ENCODE assay signal across 1 cellular context in the genomic region with DNA sequence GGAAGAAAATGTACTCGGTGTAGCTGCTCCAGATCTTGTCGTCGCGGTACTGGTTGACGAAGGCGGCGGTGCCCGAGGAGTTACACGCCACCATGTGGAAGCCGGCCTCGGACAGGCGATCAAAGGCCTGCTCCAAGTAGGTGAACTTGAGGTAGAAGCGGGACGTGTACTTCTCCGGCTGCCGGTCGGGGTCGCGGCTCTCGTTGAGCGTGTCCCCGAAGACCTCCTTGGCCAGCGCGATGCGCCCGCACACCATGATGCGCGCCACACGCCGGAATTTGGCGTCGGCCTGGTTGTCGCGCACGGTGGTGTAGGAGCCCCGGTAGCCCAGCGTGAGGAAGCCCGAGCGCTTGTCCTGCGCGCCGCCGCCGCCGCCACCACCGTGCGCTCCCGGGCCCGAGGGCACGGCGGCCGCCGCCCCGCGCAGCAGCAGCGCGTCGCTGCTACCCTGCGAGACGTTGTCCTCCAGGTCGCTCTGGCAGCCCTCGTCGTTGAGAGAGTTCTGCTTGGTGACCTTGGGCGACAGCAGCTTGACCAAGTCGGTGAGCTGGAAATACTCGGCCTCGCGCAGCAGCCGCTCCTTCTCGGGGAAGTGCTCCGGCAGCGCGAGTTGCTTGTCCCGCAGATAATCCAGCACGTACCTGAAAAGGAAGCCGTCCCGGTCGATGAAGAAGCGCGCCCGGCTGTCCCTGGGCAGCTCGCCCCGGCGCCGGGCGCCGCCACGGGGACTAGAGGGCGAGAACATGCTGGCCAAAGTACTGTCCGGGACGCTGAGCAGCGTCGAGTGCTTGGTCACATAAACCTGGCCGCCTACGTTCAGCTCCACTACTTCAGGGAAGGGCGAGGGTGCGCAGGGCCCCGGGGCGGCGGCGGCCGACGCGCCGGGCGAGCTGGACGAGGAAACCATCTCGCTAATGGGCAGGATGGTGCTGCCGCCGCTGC.
TF ChIP-seq lines count a peak whose summit lies in the region.

No MANE protein-coding gene starts in this region.

TF ChIP-seq in WTC11, 78 proteins besides CTCF, POLR2A, EP300 and RAD21 (continued from another document and continues in another):
- TF ChIP-seq, protein P1, sequence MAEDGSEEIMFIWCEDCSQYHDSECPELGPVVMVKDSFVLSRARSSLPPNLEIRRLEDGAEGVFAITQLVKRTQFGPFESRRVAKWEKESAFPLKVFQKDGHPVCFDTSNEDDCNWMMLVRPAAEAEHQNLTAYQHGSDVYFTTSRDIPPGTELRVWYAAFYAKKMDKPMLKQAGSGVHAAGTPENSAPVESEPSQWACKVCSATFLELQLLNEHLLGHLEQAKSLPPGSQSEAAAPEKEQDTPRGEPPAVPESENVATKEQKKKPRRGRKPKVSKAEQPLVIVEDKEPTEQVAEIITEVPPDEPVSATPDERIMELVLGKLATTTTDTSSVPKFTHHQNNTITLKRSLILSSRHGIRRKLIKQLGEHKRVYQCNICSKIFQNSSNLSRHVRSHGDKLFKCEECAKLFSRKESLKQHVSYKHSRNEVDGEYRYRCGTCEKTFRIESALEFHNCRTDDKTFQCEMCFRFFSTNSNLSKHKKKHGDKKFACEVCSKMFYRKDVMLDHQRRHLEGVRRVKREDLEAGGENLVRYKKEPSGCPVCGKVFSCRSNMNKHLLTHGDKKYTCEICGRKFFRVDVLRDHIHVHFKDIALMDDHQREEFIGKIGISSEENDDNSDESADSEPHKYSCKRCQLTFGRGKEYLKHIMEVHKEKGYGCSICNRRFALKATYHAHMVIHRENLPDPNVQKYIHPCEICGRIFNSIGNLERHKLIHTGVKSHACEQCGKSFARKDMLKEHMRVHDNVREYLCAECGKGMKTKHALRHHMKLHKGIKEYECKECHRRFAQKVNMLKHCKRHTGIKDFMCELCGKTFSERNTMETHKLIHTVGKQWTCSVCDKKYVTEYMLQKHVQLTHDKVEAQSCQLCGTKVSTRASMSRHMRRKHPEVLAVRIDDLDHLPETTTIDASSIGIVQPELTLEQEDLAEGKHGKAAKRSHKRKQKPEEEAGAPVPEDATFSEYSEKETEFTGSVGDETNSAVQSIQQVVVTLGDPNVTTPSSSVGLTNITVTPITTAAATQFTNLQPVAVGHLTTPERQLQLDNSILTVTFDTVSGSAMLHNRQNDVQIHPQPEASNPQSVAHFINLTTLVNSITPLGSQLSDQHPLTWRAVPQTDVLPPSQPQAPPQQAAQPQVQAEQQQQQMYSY (CRISPR knock-in tag; IDR thresholded peaks at IDR 0.05): no peak
- TF ChIP-seq ETV6 (CRISPR knock-in tag; IDR thresholded peaks at IDR 0.05) (0 out of 2 replicates have a peak, but pooled peaks have one; percentile 54), NFE2L1 (CRISPR knock-in tag; IDR thresholded peaks at IDR 0.05) (peak; percentile 79), HMGA2 (CRISPR knock-in tag; IDR thresholded peaks at IDR 0.05) (no peak), JUN (CRISPR knock-in tag; IDR thresholded peaks at IDR 0.05) (no peak), OVOL2 (CRISPR knock-in tag; IDR thresholded peaks at IDR 0.05; ENCODE audit: borderline replicate concordance) (no peak), TCF7 (CRISPR knock-in tag; IDR thresholded peaks at IDR 0.05; ENCODE audit: low read depth) (0 out of 2 replicates have a peak, but pooled peaks have one; percentile 49), TEAD4 (CRISPR knock-in tag; IDR thresholded peaks at IDR 0.05) (0 out of 2 replicates have a peak, but pooled peaks have one; percentile 11), SOX15 (CRISPR knock-in tag; IDR thresholded peaks at IDR 0.05) (no peak), NR1H2 (CRISPR knock-in tag; IDR thresholded peaks at IDR 0.05) (no peak), KAT7 (CRISPR knock-in tag; IDR thresholded peaks at IDR 0.05; ENCODE audit: borderline replicate concordance) (0 out of 2 replicates have a peak, but pooled peaks have one; percentile 49), ESRRA (CRISPR knock-in tag; IDR thresholded peaks at IDR 0.05; ENCODE audit: borderline replicate concordance) (no peak), GRHL2 (CRISPR knock-in tag; IDR thresholded peaks at IDR 0.05; ENCODE audit: insufficient replicate concordance, severe bottlenecking) (no peak), ZNF232 (CRISPR knock-in tag; IDR thresholded peaks at IDR 0.05) (no peak), ZNF263 (CRISPR knock-in tag; IDR thresholded peaks at IDR 0.05; ENCODE audit: low read depth) (no peak)
- TF ChIP-seq, protein P2, sequence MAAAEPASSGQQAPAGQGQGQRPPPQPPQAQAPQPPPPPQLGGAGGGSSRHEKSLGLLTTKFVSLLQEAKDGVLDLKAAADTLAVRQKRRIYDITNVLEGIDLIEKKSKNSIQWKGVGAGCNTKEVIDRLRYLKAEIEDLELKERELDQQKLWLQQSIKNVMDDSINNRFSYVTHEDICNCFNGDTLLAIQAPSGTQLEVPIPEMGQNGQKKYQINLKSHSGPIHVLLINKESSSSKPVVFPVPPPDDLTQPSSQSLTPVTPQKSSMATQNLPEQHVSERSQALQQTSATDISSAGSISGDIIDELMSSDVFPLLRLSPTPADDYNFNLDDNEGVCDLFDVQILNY (CRISPR knock-in tag; IDR thresholded peaks at IDR 0.05): no peak
- TF ChIP-seq, protein P3, sequence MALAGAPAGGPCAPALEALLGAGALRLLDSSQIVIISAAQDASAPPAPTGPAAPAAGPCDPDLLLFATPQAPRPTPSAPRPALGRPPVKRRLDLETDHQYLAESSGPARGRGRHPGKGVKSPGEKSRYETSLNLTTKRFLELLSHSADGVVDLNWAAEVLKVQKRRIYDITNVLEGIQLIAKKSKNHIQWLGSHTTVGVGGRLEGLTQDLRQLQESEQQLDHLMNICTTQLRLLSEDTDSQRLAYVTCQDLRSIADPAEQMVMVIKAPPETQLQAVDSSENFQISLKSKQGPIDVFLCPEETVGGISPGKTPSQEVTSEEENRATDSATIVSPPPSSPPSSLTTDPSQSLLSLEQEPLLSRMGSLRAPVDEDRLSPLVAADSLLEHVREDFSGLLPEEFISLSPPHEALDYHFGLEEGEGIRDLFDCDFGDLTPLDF (CRISPR knock-in tag; IDR thresholded peaks at IDR 0.05): no peak
- TF ChIP-seq, protein P4, sequence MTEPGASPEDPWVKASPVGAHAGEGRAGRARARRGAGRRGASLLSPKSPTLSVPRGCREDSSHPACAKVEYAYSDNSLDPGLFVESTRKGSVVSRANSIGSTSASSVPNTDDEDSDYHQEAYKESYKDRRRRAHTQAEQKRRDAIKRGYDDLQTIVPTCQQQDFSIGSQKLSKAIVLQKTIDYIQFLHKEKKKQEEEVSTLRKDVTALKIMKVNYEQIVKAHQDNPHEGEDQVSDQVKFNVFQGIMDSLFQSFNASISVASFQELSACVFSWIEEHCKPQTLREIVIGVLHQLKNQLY (CRISPR knock-in tag; IDR thresholded peaks at IDR 0.05): no peak
- TF ChIP-seq, protein P5, sequence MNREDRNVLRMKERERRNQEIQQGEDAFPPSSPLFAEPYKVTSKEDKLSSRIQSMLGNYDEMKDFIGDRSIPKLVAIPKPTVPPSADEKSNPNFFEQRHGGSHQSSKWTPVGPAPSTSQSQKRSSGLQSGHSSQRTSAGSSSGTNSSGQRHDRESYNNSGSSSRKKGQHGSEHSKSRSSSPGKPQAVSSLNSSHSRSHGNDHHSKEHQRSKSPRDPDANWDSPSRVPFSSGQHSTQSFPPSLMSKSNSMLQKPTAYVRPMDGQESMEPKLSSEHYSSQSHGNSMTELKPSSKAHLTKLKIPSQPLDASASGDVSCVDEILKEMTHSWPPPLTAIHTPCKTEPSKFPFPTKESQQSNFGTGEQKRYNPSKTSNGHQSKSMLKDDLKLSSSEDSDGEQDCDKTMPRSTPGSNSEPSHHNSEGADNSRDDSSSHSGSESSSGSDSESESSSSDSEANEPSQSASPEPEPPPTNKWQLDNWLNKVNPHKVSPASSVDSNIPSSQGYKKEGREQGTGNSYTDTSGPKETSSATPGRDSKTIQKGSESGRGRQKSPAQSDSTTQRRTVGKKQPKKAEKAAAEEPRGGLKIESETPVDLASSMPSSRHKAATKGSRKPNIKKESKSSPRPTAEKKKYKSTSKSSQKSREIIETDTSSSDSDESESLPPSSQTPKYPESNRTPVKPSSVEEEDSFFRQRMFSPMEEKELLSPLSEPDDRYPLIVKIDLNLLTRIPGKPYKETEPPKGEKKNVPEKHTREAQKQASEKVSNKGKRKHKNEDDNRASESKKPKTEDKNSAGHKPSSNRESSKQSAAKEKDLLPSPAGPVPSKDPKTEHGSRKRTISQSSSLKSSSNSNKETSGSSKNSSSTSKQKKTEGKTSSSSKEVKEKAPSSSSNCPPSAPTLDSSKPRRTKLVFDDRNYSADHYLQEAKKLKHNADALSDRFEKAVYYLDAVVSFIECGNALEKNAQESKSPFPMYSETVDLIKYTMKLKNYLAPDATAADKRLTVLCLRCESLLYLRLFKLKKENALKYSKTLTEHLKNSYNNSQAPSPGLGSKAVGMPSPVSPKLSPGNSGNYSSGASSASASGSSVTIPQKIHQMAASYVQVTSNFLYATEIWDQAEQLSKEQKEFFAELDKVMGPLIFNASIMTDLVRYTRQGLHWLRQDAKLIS (CRISPR knock-in tag; IDR thresholded peaks at IDR 0.05; ENCODE audit: borderline replicate concordance): no peak
- TF ChIP-seq, protein P6, sequence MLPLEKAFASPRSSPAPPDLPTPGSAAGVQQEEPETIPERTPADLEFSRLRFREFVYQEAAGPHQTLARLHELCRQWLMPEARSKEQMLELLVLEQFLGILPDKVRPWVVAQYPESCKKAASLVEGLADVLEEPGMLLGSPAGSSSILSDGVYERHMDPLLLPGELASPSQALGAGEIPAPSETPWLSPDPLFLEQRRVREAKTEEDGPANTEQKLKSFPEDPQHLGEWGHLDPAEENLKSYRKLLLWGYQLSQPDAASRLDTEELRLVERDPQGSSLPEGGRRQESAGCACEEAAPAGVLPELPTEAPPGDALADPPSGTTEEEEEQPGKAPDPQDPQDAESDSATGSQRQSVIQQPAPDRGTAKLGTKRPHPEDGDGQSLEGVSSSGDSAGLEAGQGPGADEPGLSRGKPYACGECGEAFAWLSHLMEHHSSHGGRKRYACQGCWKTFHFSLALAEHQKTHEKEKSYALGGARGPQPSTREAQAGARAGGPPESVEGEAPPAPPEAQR (CRISPR knock-in tag; IDR thresholded peaks at IDR 0.05): no peak
- TF ChIP-seq, protein P7, sequence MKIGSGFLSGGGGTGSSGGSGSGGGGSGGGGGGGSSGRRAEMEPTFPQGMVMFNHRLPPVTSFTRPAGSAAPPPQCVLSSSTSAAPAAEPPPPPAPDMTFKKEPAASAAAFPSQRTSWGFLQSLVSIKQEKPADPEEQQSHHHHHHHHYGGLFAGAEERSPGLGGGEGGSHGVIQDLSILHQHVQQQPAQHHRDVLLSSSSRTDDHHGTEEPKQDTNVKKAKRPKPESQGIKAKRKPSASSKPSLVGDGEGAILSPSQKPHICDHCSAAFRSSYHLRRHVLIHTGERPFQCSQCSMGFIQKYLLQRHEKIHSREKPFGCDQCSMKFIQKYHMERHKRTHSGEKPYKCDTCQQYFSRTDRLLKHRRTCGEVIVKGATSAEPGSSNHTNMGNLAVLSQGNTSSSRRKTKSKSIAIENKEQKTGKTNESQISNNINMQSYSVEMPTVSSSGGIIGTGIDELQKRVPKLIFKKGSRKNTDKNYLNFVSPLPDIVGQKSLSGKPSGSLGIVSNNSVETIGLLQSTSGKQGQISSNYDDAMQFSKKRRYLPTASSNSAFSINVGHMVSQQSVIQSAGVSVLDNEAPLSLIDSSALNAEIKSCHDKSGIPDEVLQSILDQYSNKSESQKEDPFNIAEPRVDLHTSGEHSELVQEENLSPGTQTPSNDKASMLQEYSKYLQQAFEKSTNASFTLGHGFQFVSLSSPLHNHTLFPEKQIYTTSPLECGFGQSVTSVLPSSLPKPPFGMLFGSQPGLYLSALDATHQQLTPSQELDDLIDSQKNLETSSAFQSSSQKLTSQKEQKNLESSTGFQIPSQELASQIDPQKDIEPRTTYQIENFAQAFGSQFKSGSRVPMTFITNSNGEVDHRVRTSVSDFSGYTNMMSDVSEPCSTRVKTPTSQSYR (CRISPR knock-in tag; IDR thresholded peaks at IDR 0.05): no peak
- TF ChIP-seq, protein P8, sequence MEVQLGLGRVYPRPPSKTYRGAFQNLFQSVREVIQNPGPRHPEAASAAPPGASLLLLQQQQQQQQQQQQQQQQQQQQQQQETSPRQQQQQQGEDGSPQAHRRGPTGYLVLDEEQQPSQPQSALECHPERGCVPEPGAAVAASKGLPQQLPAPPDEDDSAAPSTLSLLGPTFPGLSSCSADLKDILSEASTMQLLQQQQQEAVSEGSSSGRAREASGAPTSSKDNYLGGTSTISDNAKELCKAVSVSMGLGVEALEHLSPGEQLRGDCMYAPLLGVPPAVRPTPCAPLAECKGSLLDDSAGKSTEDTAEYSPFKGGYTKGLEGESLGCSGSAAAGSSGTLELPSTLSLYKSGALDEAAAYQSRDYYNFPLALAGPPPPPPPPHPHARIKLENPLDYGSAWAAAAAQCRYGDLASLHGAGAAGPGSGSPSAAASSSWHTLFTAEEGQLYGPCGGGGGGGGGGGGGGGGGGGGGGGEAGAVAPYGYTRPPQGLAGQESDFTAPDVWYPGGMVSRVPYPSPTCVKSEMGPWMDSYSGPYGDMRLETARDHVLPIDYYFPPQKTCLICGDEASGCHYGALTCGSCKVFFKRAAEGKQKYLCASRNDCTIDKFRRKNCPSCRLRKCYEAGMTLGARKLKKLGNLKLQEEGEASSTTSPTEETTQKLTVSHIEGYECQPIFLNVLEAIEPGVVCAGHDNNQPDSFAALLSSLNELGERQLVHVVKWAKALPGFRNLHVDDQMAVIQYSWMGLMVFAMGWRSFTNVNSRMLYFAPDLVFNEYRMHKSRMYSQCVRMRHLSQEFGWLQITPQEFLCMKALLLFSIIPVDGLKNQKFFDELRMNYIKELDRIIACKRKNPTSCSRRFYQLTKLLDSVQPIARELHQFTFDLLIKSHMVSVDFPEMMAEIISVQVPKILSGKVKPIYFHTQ (CRISPR knock-in tag; IDR thresholded peaks at IDR 0.05): no peak
- TF ChIP-seq, protein P9, sequence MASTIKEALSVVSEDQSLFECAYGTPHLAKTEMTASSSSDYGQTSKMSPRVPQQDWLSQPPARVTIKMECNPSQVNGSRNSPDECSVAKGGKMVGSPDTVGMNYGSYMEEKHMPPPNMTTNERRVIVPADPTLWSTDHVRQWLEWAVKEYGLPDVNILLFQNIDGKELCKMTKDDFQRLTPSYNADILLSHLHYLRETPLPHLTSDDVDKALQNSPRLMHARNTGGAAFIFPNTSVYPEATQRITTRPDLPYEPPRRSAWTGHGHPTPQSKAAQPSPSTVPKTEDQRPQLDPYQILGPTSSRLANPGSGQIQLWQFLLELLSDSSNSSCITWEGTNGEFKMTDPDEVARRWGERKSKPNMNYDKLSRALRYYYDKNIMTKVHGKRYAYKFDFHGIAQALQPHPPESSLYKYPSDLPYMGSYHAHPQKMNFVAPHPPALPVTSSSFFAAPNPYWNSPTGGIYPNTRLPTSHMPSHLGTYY (CRISPR knock-in tag; IDR thresholded peaks at IDR 0.05): no peak
- TF ChIP-seq, protein P10, sequence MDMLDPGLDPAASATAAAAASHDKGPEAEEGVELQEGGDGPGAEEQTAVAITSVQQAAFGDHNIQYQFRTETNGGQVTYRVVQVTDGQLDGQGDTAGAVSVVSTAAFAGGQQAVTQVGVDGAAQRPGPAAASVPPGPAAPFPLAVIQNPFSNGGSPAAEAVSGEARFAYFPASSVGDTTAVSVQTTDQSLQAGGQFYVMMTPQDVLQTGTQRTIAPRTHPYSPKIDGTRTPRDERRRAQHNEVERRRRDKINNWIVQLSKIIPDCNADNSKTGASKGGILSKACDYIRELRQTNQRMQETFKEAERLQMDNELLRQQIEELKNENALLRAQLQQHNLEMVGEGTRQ (CRISPR knock-in tag; IDR thresholded peaks at IDR 0.05): peak; percentile 22; the same call in 1 of the 2 replicates
- TF ChIP-seq, protein P11, sequence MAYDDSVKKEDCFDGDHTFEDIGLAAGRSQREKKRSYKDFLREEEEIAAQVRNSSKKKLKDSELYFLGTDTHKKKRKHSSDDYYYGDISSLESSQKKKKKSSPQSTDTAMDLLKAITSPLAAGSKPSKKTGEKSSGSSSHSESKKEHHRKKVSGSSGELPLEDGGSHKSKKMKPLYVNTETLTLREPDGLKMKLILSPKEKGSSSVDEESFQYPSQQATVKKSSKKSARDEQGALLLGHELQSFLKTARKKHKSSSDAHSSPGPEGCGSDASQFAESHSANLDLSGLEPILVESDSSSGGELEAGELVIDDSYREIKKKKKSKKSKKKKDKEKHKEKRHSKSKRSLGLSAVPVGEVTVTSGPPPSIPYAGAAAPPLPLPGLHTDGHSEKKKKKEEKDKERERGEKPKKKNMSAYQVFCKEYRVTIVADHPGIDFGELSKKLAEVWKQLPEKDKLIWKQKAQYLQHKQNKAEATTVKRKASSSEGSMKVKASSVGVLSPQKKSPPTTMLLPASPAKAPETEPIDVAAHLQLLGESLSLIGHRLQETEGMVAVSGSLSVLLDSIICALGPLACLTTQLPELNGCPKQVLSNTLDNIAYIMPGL (CRISPR knock-in tag; IDR thresholded peaks at IDR 0.05): no peak
